Comparison of ENCODE assay signal across 1 cellular context in genomic region chrX:10166248-10166716, GRCh38.
TF ChIP-seq lines count a peak whose summit lies in the region.

No MANE protein-coding gene starts in this region.

TF ChIP-seq in K562, 482 proteins besides CTCF, POLR2A, EP300 and RAD21 (continued from another document and continues in another):
- TF ChIP-seq ZBTB33 (CRISPR knock-in tag; IDR thresholded peaks at IDR 0.05) (no peak), ARID1B (IDR thresholded peaks at IDR 0.05) (peak; percentile 65), ZNF311 (CRISPR knock-in tag; IDR thresholded peaks at IDR 0.05) (no peak), E2F5 (CRISPR knock-in tag; IDR thresholded peaks at IDR 0.05) (no peak), NFXL1 (CRISPR knock-in tag; IDR thresholded peaks at IDR 0.05) (no peak), PREB (CRISPR knock-in tag; IDR thresholded peaks at IDR 0.05) (no peak), KLF6 (CRISPR knock-in tag; IDR thresholded peaks at IDR 0.05; ENCODE audit: borderline replicate concordance) (no peak), UBTF (IDR thresholded peaks at IDR 0.05; ENCODE audit: borderline replicate concordance in 1 of 2, low read depth in 2 of 2, low read length in 2 of 2) (no peak), ATF3 (IDR thresholded peaks at IDR 0.05) (no peak), ATF3 (CRISPR knock-in tag; conservative IDR thresholded peaks at IDR 0.05) (no peak), SAP30 (IDR thresholded peaks at IDR 0.05; ENCODE audit: borderline replicate concordance, insufficient read depth, low read depth, low read length, poor library complexity, severe bottlenecking) (no peak), ZNF589 (CRISPR knock-in tag; IDR thresholded peaks at IDR 0.05; ENCODE audit: low read depth) (0 out of 2 replicates have a peak, but pooled peaks have one; percentile 27), ZNF23 (CRISPR knock-in tag; IDR thresholded peaks at IDR 0.05) (no peak), SMARCA4 (IDR thresholded peaks at IDR 0.05) (no peak), STAG1 (CRISPR knock-in tag; IDR thresholded peaks at IDR 0.05; ENCODE audit: borderline replicate concordance) (no peak), MGA (IDR thresholded peaks at IDR 0.05) (peak; percentile 77; the same call in 1 of the 2 replicates), NR3C1 (CRISPR knock-in tag; IDR thresholded peaks at IDR 0.05) (no peak), ZNF75A (CRISPR knock-in tag; IDR thresholded peaks at IDR 0.05) (no peak), MYC (IDR thresholded peaks at IDR 0.05; ENCODE audit: low read depth, low read length) (0 out of 2 replicates have a peak, but pooled peaks have one; percentile 16), MYC (CRISPR knock-in tag; IDR thresholded peaks at IDR 0.05; ENCODE audit: borderline replicate concordance, low read depth) (0 out of 2 replicates have a peak, but pooled peaks have one; percentile 5), ESRRB (CRISPR knock-in tag; IDR thresholded peaks at IDR 0.05; ENCODE audit: borderline replicate concordance) (no peak), RCOR1 (IDR thresholded peaks at IDR 0.05; ENCODE audit: borderline replicate concordance in 1 of 2, low read depth in 2 of 2, low read length in 2 of 2) (peak in 1 of 2 experiments; percentile 49; a peak in 1 of 4 replicates), ZNF197 (CRISPR knock-in tag; IDR thresholded peaks at IDR 0.05; ENCODE audit: low read depth) (0 out of 2 replicates have a peak, but pooled peaks have one; percentile 14), ZKSCAN8 (CRISPR knock-in tag; IDR thresholded peaks at IDR 0.05) (peak; percentile 52; the same call in 1 of the 2 replicates), NR2C2 (CRISPR knock-in tag; IDR thresholded peaks at IDR 0.05) (no peak), NR2C2 (tag; IDR thresholded peaks at IDR 0.05) (peak; percentile 23; the same call in 1 of the 2 replicates), E2F6 (IDR thresholded peaks at IDR 0.05; ENCODE audit: borderline replicate concordance in 1 of 2, extremely low read depth in 1 of 2, insufficient read depth in 1 of 2, insufficient read length in 1 of 2, low read depth in 1 of 2, low read length in 1 of 2, poor library complexity in 1 of 2, severe bottlenecking in 1 of 2) (peak; percentile 36 to 69), ZMIZ1 (IDR thresholded peaks at IDR 0.05; ENCODE audit: low read depth in 2 of 2, low read length in 2 of 2) (no peak), NCOR1 (IDR thresholded peaks at IDR 0.05) (peak; percentile 50)
